In genomic region chr1:46303872-46304326, GRCh38 we compare ENCODE assay signal across 1 cellular context.
TF ChIP-seq lines count a peak whose summit lies in the region.

No MANE protein-coding gene starts in this region.

TF ChIP-seq in K562, 482 proteins besides CTCF, POLR2A, EP300 and RAD21:
- peak; percentile 73; the same call in 1 of the 2 replicates for TF ChIP-seq SP1 (CRISPR knock-in tag; IDR thresholded peaks at IDR 0.05)
- no peak for TF ChIP-seq BDP1 (IDR thresholded peaks at IDR 0.05; ENCODE audit: insufficient read depth, insufficient read length)
- TF ChIP-seq HMGXB4 (CRISPR knock-in tag; IDR thresholded peaks at IDR 0.05): no peak
- TF ChIP-seq IRF1 (CRISPR knock-in tag; IDR thresholded peaks at IDR 0.05; ENCODE audit: borderline replicate concordance): no peak
- TF ChIP-seq, protein P1, sequence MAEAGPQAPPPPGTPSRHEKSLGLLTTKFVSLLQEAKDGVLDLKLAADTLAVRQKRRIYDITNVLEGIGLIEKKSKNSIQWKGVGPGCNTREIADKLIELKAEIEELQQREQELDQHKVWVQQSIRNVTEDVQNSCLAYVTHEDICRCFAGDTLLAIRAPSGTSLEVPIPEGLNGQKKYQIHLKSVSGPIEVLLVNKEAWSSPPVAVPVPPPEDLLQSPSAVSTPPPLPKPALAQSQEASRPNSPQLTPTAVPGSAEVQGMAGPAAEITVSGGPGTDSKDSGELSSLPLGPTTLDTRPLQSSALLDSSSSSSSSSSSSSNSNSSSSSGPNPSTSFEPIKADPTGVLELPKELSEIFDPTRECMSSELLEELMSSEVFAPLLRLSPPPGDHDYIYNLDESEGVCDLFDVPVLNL (CRISPR knock-in tag; IDR thresholded peaks at IDR 0.05; ENCODE audit: low read depth): peak; percentile 54; the same call in 1 of the 2 replicates
- TF ChIP-seq E2F5 (CRISPR knock-in tag; IDR thresholded peaks at IDR 0.05): peak; percentile 79
- TF ChIP-seq E2F6 (IDR thresholded peaks at IDR 0.05; ENCODE audit: borderline replicate concordance in 1 of 2, extremely low read depth in 1 of 2, insufficient read depth in 1 of 2, insufficient read length in 1 of 2, low read depth in 1 of 2, low read length in 1 of 2, poor library complexity in 1 of 2, severe bottlenecking in 1 of 2): peak in 1 of 2 experiments; percentile 35
- TF ChIP-seq RFX7 (CRISPR knock-in tag; IDR thresholded peaks at IDR 0.05): no peak
- TF ChIP-seq SMAD4 (CRISPR knock-in tag; conservative IDR thresholded peaks at IDR 0.05): no peak
- TF ChIP-seq, protein P2, sequence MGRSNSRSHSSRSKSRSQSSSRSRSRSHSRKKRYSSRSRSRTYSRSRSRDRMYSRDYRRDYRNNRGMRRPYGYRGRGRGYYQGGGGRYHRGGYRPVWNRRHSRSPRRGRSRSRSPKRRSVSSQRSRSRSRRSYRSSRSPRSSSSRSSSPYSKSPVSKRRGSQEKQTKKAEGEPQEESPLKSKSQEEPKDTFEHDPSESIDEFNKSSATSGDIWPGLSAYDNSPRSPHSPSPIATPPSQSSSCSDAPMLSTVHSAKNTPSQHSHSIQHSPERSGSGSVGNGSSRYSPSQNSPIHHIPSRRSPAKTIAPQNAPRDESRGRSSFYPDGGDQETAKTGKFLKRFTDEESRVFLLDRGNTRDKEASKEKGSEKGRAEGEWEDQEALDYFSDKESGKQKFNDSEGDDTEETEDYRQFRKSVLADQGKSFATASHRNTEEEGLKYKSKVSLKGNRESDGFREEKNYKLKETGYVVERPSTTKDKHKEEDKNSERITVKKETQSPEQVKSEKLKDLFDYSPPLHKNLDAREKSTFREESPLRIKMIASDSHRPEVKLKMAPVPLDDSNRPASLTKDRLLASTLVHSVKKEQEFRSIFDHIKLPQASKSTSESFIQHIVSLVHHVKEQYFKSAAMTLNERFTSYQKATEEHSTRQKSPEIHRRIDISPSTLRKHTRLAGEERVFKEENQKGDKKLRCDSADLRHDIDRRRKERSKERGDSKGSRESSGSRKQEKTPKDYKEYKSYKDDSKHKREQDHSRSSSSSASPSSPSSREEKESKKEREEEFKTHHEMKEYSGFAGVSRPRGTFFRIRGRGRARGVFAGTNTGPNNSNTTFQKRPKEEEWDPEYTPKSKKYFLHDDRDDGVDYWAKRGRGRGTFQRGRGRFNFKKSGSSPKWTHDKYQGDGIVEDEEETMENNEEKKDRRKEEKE (IDR thresholded peaks at IDR 0.05; ENCODE audit: borderline replicate concordance in 1 of 2, control insufficient read depth in 1 of 2, low read depth in 2 of 2, low read length in 1 of 2): peak in 1 of 2 experiments; percentile 78; a peak in 1 of 4 replicates
- 0 out of 2 replicates have a peak, but pooled peaks have one; percentile 7 for TF ChIP-seq SIN3B (IDR thresholded peaks at IDR 0.05; ENCODE audit: low read depth)
- no peak for TF ChIP-seq BRF1 (IDR thresholded peaks at IDR 0.05; ENCODE audit: borderline replicate concordance, extremely low read depth, insufficient read length)
- peak; percentile 17 for TF ChIP-seq TAF9B (IDR thresholded peaks at IDR 0.05; ENCODE audit: partially characterized antibody)
- no peak for TF ChIP-seq CBX1 (IDR thresholded peaks at IDR 0.05; ENCODE audit: low read depth)
- TF ChIP-seq TAF1 (IDR thresholded peaks at IDR 0.05; ENCODE audit: control insufficient read depth, extremely low read depth, insufficient read depth, low read length, severe bottlenecking): peak; percentile 31
- no peak for TF ChIP-seq SMARCA4 (IDR thresholded peaks at IDR 0.05)
- TF ChIP-seq, protein P3, sequence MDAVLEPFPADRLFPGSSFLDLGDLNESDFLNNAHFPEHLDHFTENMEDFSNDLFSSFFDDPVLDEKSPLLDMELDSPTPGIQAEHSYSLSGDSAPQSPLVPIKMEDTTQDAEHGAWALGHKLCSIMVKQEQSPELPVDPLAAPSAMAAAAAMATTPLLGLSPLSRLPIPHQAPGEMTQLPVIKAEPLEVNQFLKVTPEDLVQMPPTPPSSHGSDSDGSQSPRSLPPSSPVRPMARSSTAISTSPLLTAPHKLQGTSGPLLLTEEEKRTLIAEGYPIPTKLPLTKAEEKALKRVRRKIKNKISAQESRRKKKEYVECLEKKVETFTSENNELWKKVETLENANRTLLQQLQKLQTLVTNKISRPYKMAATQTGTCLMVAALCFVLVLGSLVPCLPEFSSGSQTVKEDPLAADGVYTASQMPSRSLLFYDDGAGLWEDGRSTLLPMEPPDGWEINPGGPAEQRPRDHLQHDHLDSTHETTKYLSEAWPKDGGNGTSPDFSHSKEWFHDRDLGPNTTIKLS (IDR thresholded peaks at IDR 0.05; ENCODE audit: borderline replicate concordance, low read depth): peak; percentile 78; the same call in 1 of the 2 replicates
- TF ChIP-seq ZSCAN29 (IDR thresholded peaks at IDR 0.05): peak; percentile 74; the same call in 1 of the 2 replicates
- no peak for TF ChIP-seq ZNF146 (CRISPR knock-in tag; IDR thresholded peaks at IDR 0.05; ENCODE audit: unreplicated experiment)
- TF ChIP-seq CXXC5 (CRISPR knock-in tag; IDR thresholded peaks at IDR 0.05): no peak
- TF ChIP-seq MYNN (IDR thresholded peaks at IDR 0.05): 0 out of 2 replicates have a peak, but pooled peaks have one; percentile 14
- TF ChIP-seq MYNN (CRISPR knock-in tag; IDR thresholded peaks at IDR 0.05): no peak
- TF ChIP-seq BHLHE40 (IDR thresholded peaks at IDR 0.05; ENCODE audit: low read length): no peak
- TF ChIP-seq RB1 (IDR thresholded peaks at IDR 0.05; ENCODE audit: low read depth): peak; percentile 53
- peak; percentile 0 for TF ChIP-seq HNRNPLL (IDR thresholded peaks at IDR 0.05; ENCODE audit: low read depth, low read length, poor library complexity, severe bottlenecking)
- TF ChIP-seq CSDE1 (IDR thresholded peaks at IDR 0.05): peak in 1 of 2 experiments; percentile 52; a peak in 1 of 4 replicates
- peak; percentile 15; the same call in 1 of the 2 replicates for TF ChIP-seq AFF4 (CRISPR knock-in tag; IDR thresholded peaks at IDR 0.05)
- TF ChIP-seq HCFC1 (IDR thresholded peaks at IDR 0.05; ENCODE audit: low read depth, low read length): no peak
- TF ChIP-seq ZNF175 (CRISPR knock-in tag; IDR thresholded peaks at IDR 0.05; ENCODE audit: low read depth): peak; percentile 4; the same call in 1 of the 2 replicates
- TF ChIP-seq CBX3 (IDR thresholded peaks at IDR 0.05; ENCODE audit: borderline replicate concordance in 1 of 2, low read length in 2 of 2): peak in 1 of 2 experiments; percentile 7; a peak in 1 of 3 replicates
- TF ChIP-seq, protein P4, sequence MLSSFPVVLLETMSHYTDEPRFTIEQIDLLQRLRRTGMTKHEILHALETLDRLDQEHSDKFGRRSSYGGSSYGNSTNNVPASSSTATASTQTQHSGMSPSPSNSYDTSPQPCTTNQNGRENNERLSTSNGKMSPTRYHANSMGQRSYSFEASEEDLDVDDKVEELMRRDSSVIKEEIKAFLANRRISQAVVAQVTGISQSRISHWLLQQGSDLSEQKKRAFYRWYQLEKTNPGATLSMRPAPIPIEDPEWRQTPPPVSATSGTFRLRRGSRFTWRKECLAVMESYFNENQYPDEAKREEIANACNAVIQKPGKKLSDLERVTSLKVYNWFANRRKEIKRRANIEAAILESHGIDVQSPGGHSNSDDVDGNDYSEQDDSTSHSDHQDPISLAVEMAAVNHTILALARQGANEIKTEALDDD (IDR thresholded peaks at IDR 0.05): 0 out of 2 replicates have a peak, but pooled peaks have one; percentile 30
- 0 out of 4 replicates have a peak, but pooled peaks of 1 of the 2 experiments have one; percentile 44 for TF ChIP-seq UBTF (IDR thresholded peaks at IDR 0.05; ENCODE audit: borderline replicate concordance in 1 of 2, low read depth in 2 of 2, low read length in 2 of 2)
- TF ChIP-seq KHSRP (IDR thresholded peaks at IDR 0.05): no peak
- no peak for TF ChIP-seq ZSCAN32 (CRISPR knock-in tag; IDR thresholded peaks at IDR 0.05)
- 0 out of 2 replicates have a peak, but pooled peaks have one; percentile 46 for TF ChIP-seq ZBTB7A (IDR thresholded peaks at IDR 0.05; ENCODE audit: borderline replicate concordance, control insufficient read depth, low read depth, low read length)
- TF ChIP-seq ZNF12 (CRISPR knock-in tag; IDR thresholded peaks at IDR 0.05): 0 out of 2 replicates have a peak, but pooled peaks have one; percentile 11
- TF ChIP-seq CCAR2 (IDR thresholded peaks at IDR 0.05; ENCODE audit: low read depth, low read length): no peak
- peak; percentile 79; the same call in 1 of the 2 replicates for TF ChIP-seq ZBTB43 (CRISPR knock-in tag; IDR thresholded peaks at IDR 0.05)
- no peak for TF ChIP-seq U2AF2 (optimal IDR thresholded peaks at IDR 0.05; ENCODE audit: low read depth, low read length)
- 0 out of 2 replicates have a peak, but pooled peaks have one; percentile 15 for TF ChIP-seq SNIP1 (IDR thresholded peaks at IDR 0.05; ENCODE audit: low read depth)
